ENCODE assay signal across 15 cellular contexts in the genomic region with DNA sequence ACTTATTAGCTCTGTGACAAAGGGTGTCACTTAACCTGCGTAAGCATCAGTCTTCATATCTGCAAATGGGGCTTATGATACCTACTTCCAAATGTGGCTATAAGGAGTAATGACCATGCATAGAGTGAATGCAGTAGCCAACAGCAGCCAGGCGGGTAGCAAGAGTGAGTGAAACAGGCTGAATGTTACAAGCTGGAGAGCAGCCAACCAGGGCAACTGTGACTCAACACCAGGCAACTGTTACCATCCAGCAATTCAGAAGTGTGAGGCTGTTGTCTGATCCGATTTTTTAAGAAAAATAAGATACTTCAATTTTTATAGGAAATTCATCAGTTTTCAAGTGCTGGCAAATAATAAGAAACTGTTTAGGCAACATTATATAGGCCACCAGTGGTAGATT.
DNase-seq lines count a peak whose midpoint lies in the region; TF ChIP-seq lines count a peak whose summit lies in the region.
"Had no signal": no experiment of that assay in that cellular context is flagged by ENCODE, and none has a peak within 500 bp of the region (broad histone marks: within the 10 kb centered on the region; RNA-seq: fewer than 3 reads in every experiment).

No MANE protein-coding gene starts in this region.

- H3K4me3 ChIP-seq in SJCRH30 (no peak overlapping the region), ovary (no peak overlapping the region)
- H3K4me3 ChIP-seq: gastroesophageal sphincter, neural progenitor cell, thyroid gland had no signal

- WGBS in ovary, 3 donors: 72 to 86% (median 74%) methylated on average over 3 of the region's 3 CpGs

- no peak for TF ChIP-seq EP300 in ovary (IDR thresholded peaks at IDR 0.05)

- DNase-seq in GM04503 (ENCODE audit: low read depth) (peak; percentile 13), SJCRH30 (peak; percentile 17 to 24), fibroblast of gingiva (ENCODE audit: low read depth) (peak; percentile 54), posterior cingulate gyrus (peak in 9 of 10 donors; percentile 15 to 92 (median 55)), ovary (no peak), iPS-NIHi11 (ENCODE audit: low spot score) (no peak), NCI-H774 (lab: John Stamatoyannopoulos, UW) (no peak), NCI-H82 treated with DMSO at 0.1 percent for 48 hours (lab: John Stamatoyannopoulos, UW; ENCODE audit: unreplicated experiment) (no peak)
- DNase-seq: left colon; MV-4-11; stimulated activated CD4-positive, alpha-beta T cell treated with anti-CD3 and anti-CD28 coated beads, Interleukin-12 subunit alpha, Interleukin-12 subunit beta, amount 100 ng/mL, for 4 hours had no signal

- H3K36me3 ChIP-seq in SJCRH30 (no peaks in the 10 kb centered on the region), ovary (no peaks in the 10 kb centered on the region)
- H3K36me3 ChIP-seq: neural progenitor cell, thyroid gland had no signal

- no peaks in the 10 kb centered on the region; the same call in 1 of the 2 replicates for H3K27me3 ChIP-seq in SJCRH30
- no peaks in the 10 kb centered on the region for H3K27me3 ChIP-seq in ovary
- H3K27me3 ChIP-seq: gastroesophageal sphincter, neural progenitor cell, thyroid gland had no signal

- H3K4me1 ChIP-seq in SJCRH30 (no peaks in the 10 kb centered on the region), ovary (ENCODE audit: insufficient read depth) (no peaks in the 10 kb centered on the region)
- H3K4me1 ChIP-seq: gastroesophageal sphincter, neural progenitor cell, thyroid gland had no signal

- TF ChIP-seq POLR2A in ovary (IDR thresholded peaks at IDR 0.05): no peak

- intact Hi-C loops in posterior cingulate gyrus (cut with DNase I) (no loop called here), ovary (cut with DNase I) (no loop called here)

- H3K9me3 ChIP-seq in SJCRH30 (replicated peaks) (no peaks in the 10 kb centered on the region), ovary (peaks cover 0 to 8% of the 10 kb centered on the region in 2 donors)
- H3K9me3 ChIP-seq: thyroid gland had no signal

- TF ChIP-seq CTCF in ovary (IDR thresholded peaks at IDR 0.05): no peak

- H3K27ac ChIP-seq in SJCRH30 (no peak overlapping the region), ovary (no peak overlapping the region)
- H3K27ac ChIP-seq: gastroesophageal sphincter, HL-60, neural progenitor cell, thyroid gland had no signal

Comparison
In these comparisons a context has a peak if more than half of its experiments do, and no peak if none do; other contexts are left out.
1. DNase-seq: peak in GM04503 (single experiment), SJCRH30 (2 of 2), fibroblast of gingiva (single experiment) and posterior cingulate gyrus (9 of 10); none in ovary (0 of 5), iPS-NIHi11 (single experiment), NCI-H774 (single experiment) and NCI-H82 treated with DMSO at 0.1 percent for 48 hours (single experiment).